ENCODE assay signal across 10 cellular contexts in the genomic region with DNA sequence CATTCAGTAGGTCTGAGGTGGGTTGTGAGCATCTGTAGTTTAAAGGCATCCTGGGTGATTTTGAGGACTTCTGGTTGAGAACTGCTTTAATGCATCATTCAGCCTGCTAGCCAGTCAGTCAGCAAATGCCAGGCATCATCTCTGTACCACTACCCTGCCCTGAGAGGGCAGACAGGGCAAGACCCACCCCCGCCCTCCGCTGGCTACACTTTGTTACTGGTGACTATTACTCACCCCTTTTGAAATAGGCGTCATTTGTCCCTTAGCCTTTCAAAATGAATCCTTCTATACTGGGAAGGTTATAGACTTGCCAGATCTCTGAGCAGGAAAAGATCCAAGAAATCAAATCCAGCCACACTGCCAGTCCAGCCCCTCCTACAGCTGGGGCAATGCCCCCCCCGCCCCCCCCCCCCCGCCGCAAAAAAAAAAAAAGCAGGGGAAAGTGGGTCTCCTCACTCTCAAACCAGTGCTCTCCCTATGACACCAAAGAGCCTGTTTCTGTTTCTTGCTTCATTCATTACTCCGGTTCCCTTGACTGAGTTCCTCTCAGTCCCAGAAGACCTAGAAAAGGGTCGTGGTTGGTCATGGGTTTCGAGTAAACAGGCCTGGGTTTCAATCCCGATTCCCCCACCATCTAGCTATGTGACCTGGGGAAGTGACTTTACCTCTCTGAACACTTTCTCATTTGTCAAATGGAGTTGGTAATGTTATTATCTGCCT. TPM values are rescaled to one million over a fixed set of nuclear protein-coding genes. Genes with fewer than 3 reads are reported as not detected.
DNase-seq lines count a peak whose midpoint lies in the region; ATAC-seq and TF ChIP-seq lines count a peak whose summit lies in the region.
"Had no signal": no experiment of that assay in that cellular context is flagged by ENCODE, and none has a peak within 500 bp of the region (broad histone marks: within the 10 kb centered on the region; RNA-seq: fewer than 3 reads in every experiment).

No MANE protein-coding gene starts in this region.

- H3K4me2 ChIP-seq in neural progenitor cell: peak overlapping the region; percentile 24

- peaks cover 26% of the 10 kb centered on the region for H3F3A ChIP-seq in neural progenitor cell (ENCODE audit: low read depth)

- H3K27ac Mint-ChIP-seq in brain (peak overlapping the region in 4 of 5 experiments; percentile 52 to 90 (median 58)), neural progenitor cell (peak overlapping the region; percentile 78)

- H3K4me3 Mint-ChIP-seq in brain (peak overlapping the region in 3 of 5 experiments; percentile 34 to 60 (median 60)), neural progenitor cell (peak overlapping the region; percentile 65)

- H3K9me3 Mint-ChIP-seq in brain: no peaks in the 10 kb centered on the region
- H3K9me3 Mint-ChIP-seq in neural progenitor cell: no peaks in the 10 kb centered on the region

- peak overlapping the region; percentile 38 for H3K27ac ChIP-seq in neural progenitor cell

- H3K9ac ChIP-seq in neural progenitor cell: no peak overlapping the region

- no peaks in the 10 kb centered on the region for H3K36me3 ChIP-seq in neural progenitor cell

- peak; percentile 61 for ATAC-seq in GM21529 (IDR thresholded peaks at IDR 0.05; ENCODE audit: unreplicated experiment)

- no peak overlapping the region for H3K4me3 ChIP-seq in neural progenitor cell

- H3K27me3 Mint-ChIP-seq in brain (peaks cover 6% of the 10 kb centered on the region), neural progenitor cell (ENCODE audit: insufficient read depth, low read depth) (peaks cover 11% of the 10 kb centered on the region)

- no peaks in the 10 kb centered on the region for H3K9me3 ChIP-seq in neural progenitor cell (ENCODE audit: low read depth)

- H4K20me1 ChIP-seq in neural progenitor cell (ENCODE audit: low read depth): peaks cover 33% of the 10 kb centered on the region

- peaks cover 16% of the 10 kb centered on the region for H3K36me3 Mint-ChIP-seq in brain
- peaks cover 6% of the 10 kb centered on the region for H3K36me3 Mint-ChIP-seq in neural progenitor cell

- H2AFZ ChIP-seq in neural progenitor cell (replicated peaks): no peak overlapping the region

- peaks cover 63% of the 10 kb centered on the region for H3K4me1 Mint-ChIP-seq in brain
- H3K4me1 Mint-ChIP-seq in neural progenitor cell: peaks cover 43% of the 10 kb centered on the region

- DNase-seq in GM10266 (ENCODE audit: extremely low spot score) (peak; percentile 73), neural progenitor cell (ENCODE audit: low spot score) (peak; percentile 25), pons (ENCODE audit: low spot score) (no peak), NAMALWA (ENCODE audit: low spot score) (no peak), NCI-H1105 treated with DMSO at 0.1 percent for 48 hours (lab: John Stamatoyannopoulos, UW) (no peak), NCI-H82 treated with DMSO at 0.1 percent for 48 hours (lab: John Stamatoyannopoulos, UW; ENCODE audit: unreplicated experiment) (no peak)
- DNase-seq: effector CD8-positive, alpha-beta T cell; occipital lobe had no signal

- H3K4me1 ChIP-seq in neural progenitor cell: peaks cover 31% of the 10 kb centered on the region

- H3K79me2 ChIP-seq in neural progenitor cell (ENCODE audit: low read depth): peaks cover 31% of the 10 kb centered on the region

- TF ChIP-seq CTCF in GM10266 (IDR thresholded peaks at IDR 0.05; ENCODE audit: control insufficient read depth, insufficient read depth, low read depth, missing control alignments) (no peak), brain (conservative IDR thresholded peaks at IDR 0.05) (no peak), neural progenitor cell (IDR thresholded peaks at IDR 0.05) (no peak)

- peaks cover under 1% of the 10 kb centered on the region for H3K27me3 ChIP-seq in neural progenitor cell

RNA-seq across cellular contexts. Expression of a gene that starts 4.4 kb away (rescaled TPM):
- 118 TPM for polyA plus RNA-seq in brain (ENCODE audit: insufficient read depth, low read depth, low replicate concordance)
- total RNA-seq in neural progenitor cell (ENCODE audit: low replicate concordance): 24.9 and 50.4 TPM in 2 replicates

RNA-seq across cellular contexts. Expression of a gene that starts 15.3 kb away (rescaled TPM):
- 81.4 TPM for polyA plus RNA-seq in brain (ENCODE audit: insufficient read depth, low read depth, low replicate concordance)
- total RNA-seq in neural progenitor cell (ENCODE audit: low replicate concordance): 20.7 and 31.2 TPM in 2 replicates

RNA-seq across cellular contexts. Expression of a gene that starts 54.9 kb away (rescaled TPM):
- 2.8 TPM for polyA plus RNA-seq in brain (ENCODE audit: insufficient read depth, low read depth, low replicate concordance)
- 15.2 and 17.1 TPM in 2 replicates for total RNA-seq in neural progenitor cell (ENCODE audit: low replicate concordance)

Comparison
In these comparisons a context has a peak if more than half of its experiments do, and no peak if none do; other contexts are left out.
1. DNase-seq: peak in GM10266 (single experiment) and neural progenitor cell (single experiment); none in pons (single experiment), NAMALWA (single experiment), NCI-H1105 treated with DMSO at 0.1 percent for 48 hours (single experiment) and NCI-H82 treated with DMSO at 0.1 percent for 48 hours (single experiment).